In the genomic region with DNA sequence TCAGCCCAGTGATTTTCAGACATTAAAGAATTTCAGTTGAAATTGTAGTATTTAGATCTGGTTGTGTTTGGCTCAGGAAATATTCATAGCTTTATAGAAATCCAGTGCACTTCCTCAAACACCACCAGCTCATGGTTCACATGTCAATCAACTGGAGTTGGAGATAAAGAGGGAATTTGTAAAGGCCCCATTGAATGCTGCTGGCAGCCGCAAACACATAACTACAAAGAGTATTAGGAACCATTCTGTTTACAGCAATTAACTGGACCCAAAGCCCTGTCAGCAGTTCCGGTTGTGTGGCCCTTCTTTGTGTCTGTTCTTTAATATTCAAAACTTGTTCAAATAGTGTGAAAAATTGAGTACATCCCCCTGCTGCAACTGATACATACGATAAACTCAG, we compare ENCODE assay signal across 34 cellular contexts.
DNase-seq lines count a peak whose midpoint lies in the region; ATAC-seq and TF ChIP-seq lines count a peak whose summit lies in the region.
"Had no signal": no experiment of that assay in that cellular context is flagged by ENCODE, and none has a peak within 500 bp of the region (broad histone marks: within the 10 kb centered on the region; RNA-seq: fewer than 3 reads in every experiment).

No MANE protein-coding gene starts in this region.

- no peak overlapping the region for H3K9ac ChIP-seq in neural cell (ENCODE audit: low read length)

- TF ChIP-seq EP300 in neural cell (conservative IDR thresholded peaks at IDR 0.05; ENCODE audit: poor library complexity, severe bottlenecking): no peak

- H3K4me3 Mint-ChIP-seq in stimulated activated memory B cell treated with anti-CD40 and anti-IgM and Interleukin-4, amounts not matched to agents 10 μg/mL and 1 μg/mL and 100 μg/mL, for 72 hours: no peak overlapping the region
- no peak overlapping the region for H3K4me3 Mint-ChIP-seq in naive thymus-derived CD4-positive, alpha-beta T cell
- H3K4me3 Mint-ChIP-seq: activated CD4-positive, alpha-beta T cell treated with anti-CD3 and anti-CD28 coated beads, Interleukin-2, amount 10 ng/mL, durations not matched to agents 7 days and 5 days; B cell; CD4-positive, alpha-beta memory T cell; effector memory CD8-positive, alpha-beta T cell; HFFc6; stimulated activated naive CD8-positive, alpha-beta T cell treated with anti-CD3 and anti-CD28 coated beads, Interleukin-15, amount 100 ng/mL, for 72 hours; WTC11 had no signal

- no peaks in the 10 kb centered on the region for H3F3A ChIP-seq in neural cell (ENCODE audit: insufficient read depth, low read length, poor library complexity, severe bottlenecking)

- TF ChIP-seq CTCF in cardiac muscle cell (IDR thresholded peaks at IDR 0.05; ENCODE audit: low read depth, low read length) (no peak), neural cell (IDR thresholded peaks at IDR 0.05; ENCODE audit: poor library complexity, severe bottlenecking) (no peak)

- H3K9me3 ChIP-seq in cardiac muscle cell (ENCODE audit: low read depth): no peaks in the 10 kb centered on the region
- no peaks in the 10 kb centered on the region for H3K9me3 ChIP-seq in neural cell (ENCODE audit: low read length)
- H3K9me3 ChIP-seq in naive thymus-derived CD4-positive, alpha-beta T cell (ENCODE audit: control insufficient read depth in 2 of 3, low read length in 3 of 3): peaks cover 0 to 7% (median 0%) of the 10 kb centered on the region in 3 experiments
- H3K9me3 ChIP-seq: ascending aorta, Peyer's patch, thoracic aorta had no signal

- intact Hi-C loops in Right ventricle myocardium superior (cut with DNase I): no loop called here
- intact Hi-C loops in naive thymus-derived CD4-positive, alpha-beta T cell (cut with micrococcal nuclease): no loop called here

- H3K9me2 ChIP-seq in neural cell (ENCODE audit: insufficient read depth, low read length): no peaks in the 10 kb centered on the region

- CTCF ChIA-PET in naive thymus-derived CD4-positive, alpha-beta T cell (lab: Charles Lee): no interaction called here

- H4K20me1 ChIP-seq in neural cell (ENCODE audit: insufficient read depth): no peaks in the 10 kb centered on the region

- no peak overlapping the region for H3K27ac Mint-ChIP-seq in stimulated activated memory B cell treated with anti-CD40 and anti-IgM and Interleukin-4, amounts not matched to agents 10 μg/mL and 1 μg/mL and 100 μg/mL, for 72 hours
- no peak overlapping the region for H3K27ac Mint-ChIP-seq in naive thymus-derived CD4-positive, alpha-beta T cell
- H3K27ac Mint-ChIP-seq: activated CD4-positive, alpha-beta T cell treated with anti-CD3 and anti-CD28 coated beads, Interleukin-2, amount 10 ng/mL, durations not matched to agents 7 days and 5 days; B cell; CD4-positive, alpha-beta memory T cell; effector memory CD8-positive, alpha-beta T cell; HFFc6; stimulated activated naive CD8-positive, alpha-beta T cell treated with anti-CD3 and anti-CD28 coated beads, Interleukin-15, amount 100 ng/mL, for 72 hours had no signal

- no peaks in the 10 kb centered on the region for H3K36me3 Mint-ChIP-seq in stimulated activated memory B cell treated with anti-CD40 and anti-IgM and Interleukin-4, amounts not matched to agents 10 μg/mL and 1 μg/mL and 100 μg/mL, for 72 hours
- H3K36me3 Mint-ChIP-seq in naive thymus-derived CD4-positive, alpha-beta T cell: no peaks in the 10 kb centered on the region
- H3K36me3 Mint-ChIP-seq: CD4-positive, alpha-beta memory T cell; WTC11 had no signal

- POLR2A ChIA-PET in naive thymus-derived CD4-positive, alpha-beta T cell (lab: Charles Lee): no interaction called here

- peak overlapping the region; percentile 51 for H3K27ac ChIP-seq in cardiac muscle cell
- no peak overlapping the region for H3K27ac ChIP-seq in neural cell (ENCODE audit: low read length)
- H3K27ac ChIP-seq in naive thymus-derived CD4-positive, alpha-beta T cell (ENCODE audit: low read depth, low read length): no peak overlapping the region
- H3K27ac ChIP-seq: A549, ascending aorta, left lung, Peyer's patch, right atrium auricular region, thoracic aorta had no signal

- H3K4me1 Mint-ChIP-seq in stimulated activated memory B cell treated with anti-CD40 and anti-IgM and Interleukin-4, amounts not matched to agents 10 μg/mL and 1 μg/mL and 100 μg/mL, for 72 hours: no peaks in the 10 kb centered on the region
- no peaks in the 10 kb centered on the region for H3K4me1 Mint-ChIP-seq in naive thymus-derived CD4-positive, alpha-beta T cell
- H3K4me1 Mint-ChIP-seq: activated CD4-positive, alpha-beta T cell treated with anti-CD3 and anti-CD28 coated beads, Interleukin-2, amount 10 ng/mL, durations not matched to agents 7 days and 5 days; B cell; CD4-positive, alpha-beta memory T cell; stimulated activated naive CD8-positive, alpha-beta T cell treated with anti-CD3 and anti-CD28 coated beads, Interleukin-15, amount 100 ng/mL, for 72 hours had no signal

- H3K4me3 ChIP-seq in cardiac muscle cell (no peak overlapping the region), neural cell (ENCODE audit: low read length) (peak overlapping the region; percentile 43)
- H3K4me3 ChIP-seq in naive thymus-derived CD4-positive, alpha-beta T cell (ENCODE audit: low read length): no peak overlapping the region
- H3K4me3 ChIP-seq: A549, ascending aorta, K562, left lung, Peyer's patch, right atrium auricular region, smooth muscle cell, thoracic aorta had no signal

- no peaks in the 10 kb centered on the region for H3K27me3 ChIP-seq in cardiac muscle cell
- no peaks in the 10 kb centered on the region for H3K27me3 ChIP-seq in neural cell (ENCODE audit: insufficient read depth, low read depth, low read length)
- H3K27me3 ChIP-seq in naive thymus-derived CD4-positive, alpha-beta T cell (ENCODE audit: control insufficient read depth in 2 of 2, insufficient read depth in 2 of 2, low read length in 2 of 2): no peaks in the 10 kb centered on the region
- H3K27me3 ChIP-seq: ascending aorta, left lung, Peyer's patch, right atrium auricular region had no signal

- H3K27me3 Mint-ChIP-seq in stimulated activated memory B cell treated with anti-CD40 and anti-IgM and Interleukin-4, amounts not matched to agents 10 μg/mL and 1 μg/mL and 100 μg/mL, for 72 hours: no peaks in the 10 kb centered on the region
- no peaks in the 10 kb centered on the region for H3K27me3 Mint-ChIP-seq in naive thymus-derived CD4-positive, alpha-beta T cell
- H3K27me3 Mint-ChIP-seq: activated CD4-positive, alpha-beta T cell treated with anti-CD3 and anti-CD28 coated beads, Interleukin-2, amount 10 ng/mL, durations not matched to agents 7 days and 5 days; B cell; CD4-positive, alpha-beta memory T cell; effector memory CD8-positive, alpha-beta T cell; stimulated activated naive CD8-positive, alpha-beta T cell treated with anti-CD3 and anti-CD28 coated beads, Interleukin-15, amount 100 ng/mL, for 72 hours had no signal

- no peak overlapping the region for H2AFZ ChIP-seq in neural cell (ENCODE audit: low read depth, low read length)

- H3K36me3 ChIP-seq in cardiac muscle cell (no peaks in the 10 kb centered on the region), neural cell (ENCODE audit: insufficient read depth, low read length) (no peaks in the 10 kb centered on the region)
- no peaks in the 10 kb centered on the region for H3K36me3 ChIP-seq in naive thymus-derived CD4-positive, alpha-beta T cell (ENCODE audit: control insufficient read depth in 2 of 3, insufficient read depth in 3 of 3, low read length in 3 of 3)
- H3K36me3 ChIP-seq: ascending aorta, left lung, Peyer's patch, right atrium auricular region, thoracic aorta had no signal

- DNase-seq in cardiac muscle cell (ENCODE audit: low read depth in 1 of 2, low spot score in 1 of 2): peak in 1 of 2 donors; percentile 59
- DNase-seq in Right ventricle myocardium superior: no peak
- DNase-seq in astrocyte of the hippocampus (ENCODE audit: low read depth, low spot score): peak; percentile 68
- DNase-seq in NCI-H1048 (lab: John Stamatoyannopoulos, UW): no peak
- DNase-seq in naive thymus-derived CD4-positive, alpha-beta T cell: no peak
- DNase-seq: activated CD4-positive, alpha-beta T cell treated with anti-CD3 and anti-CD28 coated beads, Interleukin-2, amount 10 ng/mL, durations not matched to agents 7 days and 5 days; activated T-cell treated with anti-CD3 and anti-CD28 coated beads, Interleukin-2, amount 50 U/mL, for 1 hour; CD4-positive, alpha-beta memory T cell; central memory CD4-positive, alpha-beta T cell; effector memory CD8-positive, alpha-beta T cell; erythroblast; HFFc6; islet precursor cell; left lung; NCI-H1105 treated with DMSO at 0.1 percent for 48 hours; NCI-H2029; NCI-H226; NCI-H526 treated with DMSO at 0.1 percent for 48 hours; Peyer's patch; SHP77 treated with DMSO at 0.1 percent for 48 hours; stimulated activated CD4-positive, alpha-beta T cell treated with anti-CD3 and anti-CD28 coated beads, Interleukin-2, amount 100 ng/mL, for 24 hours; stimulated activated naive CD8-positive, alpha-beta T cell treated with anti-CD3 and anti-CD28 coated beads, Interleukin-15, amount 100 ng/mL, for 72 hours; T-helper 9 cell had no signal

- TF ChIP-seq RAD21 in neural cell (conservative IDR thresholded peaks at IDR 0.05): no peak

- ATAC-seq in Right ventricle myocardium superior (ENCODE audit: poor library complexity): no peak
- ATAC-seq in stimulated activated memory B cell treated with anti-CD40 and anti-IgM and Interleukin-4, amounts not matched to agents 10 μg/mL and 1 μg/mL and 100 μg/mL, for 72 hours: no peak
- no peak for ATAC-seq in naive thymus-derived CD4-positive, alpha-beta T cell
- ATAC-seq in HG03521 (IDR thresholded peaks at IDR 0.05; ENCODE audit: unreplicated experiment): no peak
- ATAC-seq: A549; effector memory CD8-positive, alpha-beta T cell; K562; left lung; stimulated activated naive CD8-positive, alpha-beta T cell treated with anti-CD3 and anti-CD28 coated beads, Interleukin-15, amount 100 ng/mL, for 72 hours; WTC11 had no signal

- no peaks in the 10 kb centered on the region for H3K79me2 ChIP-seq in neural cell (replicated peaks; ENCODE audit: insufficient read depth, low read length)

- H3K9me3 Mint-ChIP-seq in stimulated activated memory B cell treated with anti-CD40 and anti-IgM and Interleukin-4, amounts not matched to agents 10 μg/mL and 1 μg/mL and 100 μg/mL, for 72 hours: peaks cover 8% of the 10 kb centered on the region
- H3K9me3 Mint-ChIP-seq in naive thymus-derived CD4-positive, alpha-beta T cell: peaks cover 0 to 14% (median 9%) of the 10 kb centered on the region in 11 donors

- H3K4me1 ChIP-seq in cardiac muscle cell (ENCODE audit: low read depth): peaks cover 10% of the 10 kb centered on the region
- H3K4me1 ChIP-seq in naive thymus-derived CD4-positive, alpha-beta T cell (ENCODE audit: control insufficient read depth in 2 of 2, insufficient read depth in 2 of 2, low read length in 2 of 2): no peaks in the 10 kb centered on the region
- H3K4me1 ChIP-seq: A549, ascending aorta, left lung, Peyer's patch, right atrium auricular region had no signal

- H3K4me2 ChIP-seq in neural cell (ENCODE audit: low read length): no peak overlapping the region
- H3K4me2 ChIP-seq: A549, smooth muscle cell had no signal

TF ChIP-seq in neural cell, 6 proteins besides CTCF, POLR2A, EP300 and RAD21:
- TF ChIP-seq SMC3 (conservative IDR thresholded peaks at IDR 0.05; ENCODE audit: poor library complexity): no peak
TF ChIP-seq in neural cell: peak in this region for 0.
